15 cellular contexts compared by ENCODE assay signal in the genomic region with DNA sequence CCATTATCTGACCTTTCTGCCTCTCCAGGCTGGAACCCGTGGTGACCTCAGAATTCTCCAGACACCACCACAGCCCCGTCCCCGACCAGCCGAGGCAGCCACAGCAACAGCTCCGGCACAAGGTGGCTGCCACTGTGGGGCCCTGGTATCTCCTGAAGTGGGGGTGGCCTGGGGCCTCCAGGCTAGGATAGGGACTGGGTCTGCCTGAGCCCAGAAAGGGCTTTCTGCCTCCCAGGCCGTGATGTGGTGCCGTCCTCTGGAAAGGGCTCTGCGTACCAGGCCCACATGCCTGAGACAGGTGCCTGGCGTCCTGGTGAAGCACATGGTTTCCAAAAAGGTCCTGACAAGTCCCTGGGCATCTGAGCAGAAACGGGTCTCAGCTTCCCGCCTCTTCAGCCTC. TPM values are rescaled to one million over a fixed set of nuclear protein-coding genes. Genes with fewer than 3 reads are reported as not detected.
DNase-seq lines count a peak whose midpoint lies in the region; ATAC-seq and TF ChIP-seq lines count a peak whose summit lies in the region.
"Had no signal": no experiment of that assay in that cellular context is flagged by ENCODE, and none has a peak within 500 bp of the region (broad histone marks: within the 10 kb centered on the region; RNA-seq: fewer than 3 reads in every experiment).

No MANE protein-coding gene starts in this region.

- TF ChIP-seq CTCF in GM20000 (IDR thresholded peaks at IDR 0.05; ENCODE audit: extremely low read depth, missing control alignments) (no peak), VCaP (conservative IDR thresholded peaks at IDR 0.05) (no peak), progenitor cell of endocrine pancreas (IDR thresholded peaks at IDR 0.05; ENCODE audit: unreplicated experiment) (no peak), RWPE1 (conservative IDR thresholded peaks at IDR 0.05; ENCODE audit: low read depth) (no peak), glutamatergic neuron (IDR thresholded peaks at IDR 0.05; ENCODE audit: partially characterized antibody, unreplicated experiment) (no peak)

- H3K27me3 Mint-ChIP-seq in progenitor cell of endocrine pancreas (peaks cover 3% of the 10 kb centered on the region), glutamatergic neuron (ENCODE audit: unreplicated experiment) (no peaks in the 10 kb centered on the region)
- H3K27me3 Mint-ChIP-seq in stimulated activated naive CD8-positive, alpha-beta T cell treated with anti-CD3 and anti-CD28 coated beads, Interleukin-15, amount 100 ng/mL, for 72 hours = no peaks in the 10 kb centered on the region
- H3K27me3 Mint-ChIP-seq: CD4-positive, alpha-beta memory T cell; IgD-negative memory B cell had no signal

- H2BK12ac ChIP-seq in mesenchymal stem cell (ENCODE audit: low read length in 2 of 2) = no peak overlapping the region

- H3K18ac ChIP-seq in mesenchymal stem cell (ENCODE audit: low read depth in 1 of 2, low read length in 2 of 2) = no peak overlapping the region

- H3K79me1 ChIP-seq in mesenchymal stem cell (replicated peaks; ENCODE audit: low read length, poor library complexity, severe bottlenecking) = peaks cover 21% of the 10 kb centered on the region

- no peak overlapping the region for H3K4ac ChIP-seq in mesenchymal stem cell (ENCODE audit: low read depth in 1 of 2, low read length in 2 of 2)

- H2AK5ac ChIP-seq in mesenchymal stem cell (ENCODE audit: low read length, severe bottlenecking) = peak overlapping the region; percentile 5

- 93% methylated on average over 11 of the region's 11 CpGs for WGBS in mesenchymal stem cell

- DNase-seq in GM20000 (ENCODE audit: low spot score) = peak; percentile 22
- no peak for DNase-seq in mesenchymal stem cell
- DNase-seq in progenitor cell of endocrine pancreas (ENCODE audit: low spot score, unreplicated experiment) = no peak
- DNase-seq in RWPE1 (ENCODE audit: low spot score) = no peak
- no peak for DNase-seq in stimulated activated naive CD8-positive, alpha-beta T cell treated with anti-CD3 and anti-CD28 coated beads, Interleukin-15, amount 100 ng/mL, for 72 hours
- no peak for DNase-seq in glutamatergic neuron
- DNase-seq: BE2C; CD4-positive, alpha-beta memory T cell; COR-L47; DMS53; GF-D8; H9 had no signal

- H2BK5ac ChIP-seq in mesenchymal stem cell (ENCODE audit: low read depth, low read length, poor library complexity, severe bottlenecking) = no peak overlapping the region

- H3K36me3 Mint-ChIP-seq in progenitor cell of endocrine pancreas (ENCODE audit: insufficient read depth) (no peaks in the 10 kb centered on the region), glutamatergic neuron (ENCODE audit: unreplicated experiment) (peaks cover 5% of the 10 kb centered on the region)

- H2BK15ac ChIP-seq in mesenchymal stem cell (ENCODE audit: low read depth, poor library complexity, severe bottlenecking) = no peak overlapping the region

- H3K27ac Mint-ChIP-seq in progenitor cell of endocrine pancreas = peak overlapping the region; percentile 74
- peak overlapping the region in 1 of 2 donors; percentile 76 for H3K27ac Mint-ChIP-seq in stimulated activated naive CD8-positive, alpha-beta T cell treated with anti-CD3 and anti-CD28 coated beads, Interleukin-15, amount 100 ng/mL, for 72 hours
- H3K27ac Mint-ChIP-seq in glutamatergic neuron (ENCODE audit: unreplicated experiment) = no peak overlapping the region
- H3K27ac Mint-ChIP-seq: IgD-negative memory B cell had no signal

- no peak overlapping the region for H2AFZ ChIP-seq in mesenchymal stem cell (ENCODE audit: low read depth, low read length)

- peak overlapping the region; percentile 14 for H3K4me2 ChIP-seq in mesenchymal stem cell (ENCODE audit: low read length, poor library complexity, severe bottlenecking)

- no peak overlapping the region for H4K8ac ChIP-seq in mesenchymal stem cell (ENCODE audit: low read length)

- H3K9ac ChIP-seq in mesenchymal stem cell (ENCODE audit: low read length) = no peak overlapping the region

- peaks cover 40 to 57% of the 10 kb centered on the region in 2 experiments for H3K36me3 ChIP-seq in mesenchymal stem cell (ENCODE audit: control insufficient read depth in 1 of 2, insufficient read depth in 2 of 2, low read depth in 1 of 2, low read length in 2 of 2)

- no peaks in the 10 kb centered on the region for H3K27me3 ChIP-seq in mesenchymal stem cell (ENCODE audit: control insufficient read depth in 1 of 2, insufficient read depth in 1 of 2, low read length in 2 of 2)
- H3K27me3 ChIP-seq: BE2C had no signal

- no peak overlapping the region for H3K4me3 ChIP-seq in mesenchymal stem cell (ENCODE audit: insufficient read depth in 1 of 2, low read depth in 1 of 2, low read length in 2 of 2)

- H2BK120ac ChIP-seq in mesenchymal stem cell (ENCODE audit: low read depth, low read length) = no peak overlapping the region

- H3K4me1 Mint-ChIP-seq in progenitor cell of endocrine pancreas (ENCODE audit: low read depth) = peaks cover 24% of the 10 kb centered on the region
- H3K4me1 Mint-ChIP-seq in stimulated activated naive CD8-positive, alpha-beta T cell treated with anti-CD3 and anti-CD28 coated beads, Interleukin-15, amount 100 ng/mL, for 72 hours = peaks cover 12% of the 10 kb centered on the region
- H3K4me1 Mint-ChIP-seq in glutamatergic neuron (ENCODE audit: low read depth, unreplicated experiment) = peaks cover 3% of the 10 kb centered on the region

- POLR2A ChIA-PET in RWPE1 (lab: Yijun Ruan, JAX; ENCODE audit: low non-redundant PET) = no interaction called here

- H3K9me3 ChIP-seq in mesenchymal stem cell (ENCODE audit: control insufficient read depth, low read length) = no peaks in the 10 kb centered on the region
- H3K9me3 ChIP-seq: BE2C had no signal

- no peaks in the 10 kb centered on the region for H3K9me3 Mint-ChIP-seq in progenitor cell of endocrine pancreas (ENCODE audit: low read depth)
- H3K9me3 Mint-ChIP-seq in stimulated activated naive CD8-positive, alpha-beta T cell treated with anti-CD3 and anti-CD28 coated beads, Interleukin-15, amount 100 ng/mL, for 72 hours = no peaks in the 10 kb centered on the region
- peaks cover 7% of the 10 kb centered on the region for H3K9me3 Mint-ChIP-seq in glutamatergic neuron (ENCODE audit: unreplicated experiment)
- H3K9me3 Mint-ChIP-seq: CD4-positive, alpha-beta memory T cell; IgD-negative memory B cell had no signal

- CTCF ChIA-PET in RWPE1 (lab: Yijun Ruan, JAX) = no interaction called here

- ATAC-seq in stimulated activated naive CD8-positive, alpha-beta T cell treated with anti-CD3 and anti-CD28 coated beads, Interleukin-15, amount 100 ng/mL, for 72 hours = no peak

- H4K91ac ChIP-seq in mesenchymal stem cell (ENCODE audit: low read length) = no peak overlapping the region

- H3K4me3 Mint-ChIP-seq in progenitor cell of endocrine pancreas (ENCODE audit: low read depth) (no peak overlapping the region), glutamatergic neuron (ENCODE audit: unreplicated experiment) (no peak overlapping the region)
- no peak overlapping the region for H3K4me3 Mint-ChIP-seq in stimulated activated naive CD8-positive, alpha-beta T cell treated with anti-CD3 and anti-CD28 coated beads, Interleukin-15, amount 100 ng/mL, for 72 hours
- H3K4me3 Mint-ChIP-seq: CD4-positive, alpha-beta memory T cell; IgD-negative memory B cell had no signal

- H3K27ac ChIP-seq in VCaP (peak overlapping the region; percentile 62), mesenchymal stem cell (ENCODE audit: low read length, poor library complexity, severe bottlenecking) (no peak overlapping the region), RWPE1 (no peak overlapping the region; the same call in 1 of the 2 replicates)
- H3K27ac ChIP-seq: C4-2B had no signal

- H3K14ac ChIP-seq in mesenchymal stem cell (ENCODE audit: low read length in 2 of 2) = no peak overlapping the region

- peaks cover 18% of the 10 kb centered on the region for H3K4me1 ChIP-seq in mesenchymal stem cell (ENCODE audit: control insufficient read depth, insufficient read depth, low read depth, low read length)

- no peak overlapping the region for H3K23ac ChIP-seq in mesenchymal stem cell (ENCODE audit: low read length in 2 of 2)

RNA-seq across cellular contexts. Expression of a gene that starts 17.1 kb away (rescaled TPM):
- 18.4 TPM for polyA plus RNA-seq in mesenchymal stem cell (2013, experiment 1 of 2)
- polyA plus RNA-seq in mesenchymal stem cell (2013, experiment 2 of 2) = 17.3 TPM
- total RNA-seq in progenitor cell of endocrine pancreas = 19.5 and 20.7 TPM in 2 replicates
- total RNA-seq in glutamatergic neuron (ENCODE audit: unreplicated experiment) = 77.1 TPM

RNA-seq across cellular contexts. Expression of a gene that starts 35.3 kb away (rescaled TPM):
- polyA plus RNA-seq in mesenchymal stem cell (2013, experiment 1 of 2) = not detected
- polyA plus RNA-seq in mesenchymal stem cell (2013, experiment 2 of 2) = 0.01 TPM
- total RNA-seq in progenitor cell of endocrine pancreas (0.31 and 0.47 TPM in 2 replicates), glutamatergic neuron (ENCODE audit: unreplicated experiment) (12.8 TPM)
- total RNA-seq: CD4-positive, alpha-beta memory T cell had no signal
- polyA plus RNA-seq: CD4-positive, alpha-beta memory T cell had no signal

RNA-seq across cellular contexts. Expression of a gene that starts 40.4 kb away (rescaled TPM):
- polyA plus RNA-seq in mesenchymal stem cell (2013, experiment 1 of 2) = 4.9 TPM
- 4.8 TPM for polyA plus RNA-seq in mesenchymal stem cell (2013, experiment 2 of 2)
- 13.0 and 13.1 TPM in 2 replicates for total RNA-seq in progenitor cell of endocrine pancreas
- 69.1 TPM for total RNA-seq in glutamatergic neuron (ENCODE audit: unreplicated experiment)

RNA-seq across cellular contexts. Expression of a gene that starts 45.8 kb away (rescaled TPM):
- polyA plus RNA-seq in mesenchymal stem cell (2013, experiment 1 of 2) = 32.0 TPM
- polyA plus RNA-seq in mesenchymal stem cell (2013, experiment 2 of 2) = 33.1 TPM
- total RNA-seq in progenitor cell of endocrine pancreas = 26.3 and 26.9 TPM in 2 replicates
- 30.5 TPM for total RNA-seq in glutamatergic neuron (ENCODE audit: unreplicated experiment)

RNA-seq across cellular contexts. Expression of a gene that starts 51.5 kb away (rescaled TPM):
- 7.7 TPM for polyA plus RNA-seq in mesenchymal stem cell (2013, experiment 1 of 2)
- polyA plus RNA-seq in mesenchymal stem cell (2013, experiment 2 of 2) = 7.0 TPM
- total RNA-seq in progenitor cell of endocrine pancreas (33.7 and 36.5 TPM in 2 replicates), glutamatergic neuron (ENCODE audit: unreplicated experiment) (8.5 TPM)
- polyA plus RNA-seq: CD4-positive, alpha-beta memory T cell had no signal
